In genomic region chr4:145213245-145213644, GRCh38 we compare ENCODE assay signal across 14 cellular contexts. TPM values are rescaled to one million over a fixed set of nuclear protein-coding genes. Genes with fewer than 3 reads are reported as not detected.
DNase-seq lines count a peak whose midpoint lies in the region; ATAC-seq lines count a peak whose summit lies in the region.
"Had no signal": no experiment of that assay in that cellular context is flagged by ENCODE, and none has a peak within 500 bp of the region (broad histone marks: within the 10 kb centered on the region; RNA-seq: fewer than 3 reads in every experiment).

No MANE protein-coding gene starts in this region.

- no peaks in the 10 kb centered on the region for H3K4me1 Mint-ChIP-seq in activated naive CD4-positive, alpha-beta T cell treated with anti-CD3 and anti-CD28 coated beads, Interleukin-2, amount 10 ng/mL, durations not matched to agents 7 days and 5 days
- no peaks in the 10 kb centered on the region for H3K4me1 Mint-ChIP-seq in stimulated activated effector memory CD8-positive, alpha-beta T cell treated with anti-CD3 and anti-CD28 coated beads, Interleukin-12 subunit alpha, Interleukin-12 subunit beta, amount 100 ng/mL, for 72 hours

- H3K27ac Mint-ChIP-seq in activated naive CD4-positive, alpha-beta T cell treated with anti-CD3 and anti-CD28 coated beads, Interleukin-2, amount 50 U/mL, for 72 hours = no peak overlapping the region
- H3K27ac Mint-ChIP-seq in activated naive CD4-positive, alpha-beta T cell treated with anti-CD3 and anti-CD28 coated beads, Interleukin-2, amount 10 ng/mL, durations not matched to agents 7 days and 5 days = no peak overlapping the region
- no peak overlapping the region for H3K27ac Mint-ChIP-seq in stimulated activated effector memory CD8-positive, alpha-beta T cell treated with anti-CD3 and anti-CD28 coated beads, Interleukin-12 subunit alpha, Interleukin-12 subunit beta, amount 100 ng/mL, for 72 hours
- H3K27ac Mint-ChIP-seq: B cell; CD4-positive, alpha-beta T cell; HFFc6 had no signal

- H3K36me3 Mint-ChIP-seq in activated naive CD4-positive, alpha-beta T cell treated with anti-CD3 and anti-CD28 coated beads, Interleukin-2, amount 50 U/mL, for 72 hours = no peaks in the 10 kb centered on the region
- H3K36me3 Mint-ChIP-seq in activated naive CD4-positive, alpha-beta T cell treated with anti-CD3 and anti-CD28 coated beads, Interleukin-2, amount 10 ng/mL, durations not matched to agents 7 days and 5 days = no peaks in the 10 kb centered on the region
- H3K36me3 Mint-ChIP-seq in stimulated activated effector memory CD8-positive, alpha-beta T cell treated with anti-CD3 and anti-CD28 coated beads, Interleukin-12 subunit alpha, Interleukin-12 subunit beta, amount 100 ng/mL, for 72 hours = no peaks in the 10 kb centered on the region

- peak; percentile 35 to 94 for ATAC-seq in activated naive CD4-positive, alpha-beta T cell treated with anti-CD3 and anti-CD28 coated beads, Interleukin-2, amount 50 U/mL, for 72 hours
- ATAC-seq in GM18868 (IDR thresholded peaks at IDR 0.05; ENCODE audit: unreplicated experiment) = peak; percentile 74
- ATAC-seq in HG03432 (IDR thresholded peaks at IDR 0.05; ENCODE audit: unreplicated experiment) = peak; percentile 40
- ATAC-seq in stimulated activated effector memory CD8-positive, alpha-beta T cell treated with anti-CD3 and anti-CD28 coated beads, Interleukin-12 subunit alpha, Interleukin-12 subunit beta, amount 100 ng/mL, for 72 hours = peak; percentile 69

- CTCF ChIA-PET in activated naive CD4-positive, alpha-beta T cell treated with anti-CD3 and anti-CD28 coated beads, Interleukin-2, amount 10 ng/mL, durations not matched to agents 7 days and 5 days (lab: Charles Lee) = no interaction called here

- no peak overlapping the region for H3K4me3 Mint-ChIP-seq in activated naive CD4-positive, alpha-beta T cell treated with anti-CD3 and anti-CD28 coated beads, Interleukin-2, amount 10 ng/mL, durations not matched to agents 7 days and 5 days
- no peak overlapping the region for H3K4me3 Mint-ChIP-seq in stimulated activated effector memory CD8-positive, alpha-beta T cell treated with anti-CD3 and anti-CD28 coated beads, Interleukin-12 subunit alpha, Interleukin-12 subunit beta, amount 100 ng/mL, for 72 hours
- H3K4me3 Mint-ChIP-seq: B cell; CD4-positive, alpha-beta T cell; HFFc6 had no signal

- no peaks in the 10 kb centered on the region for H3K9me3 Mint-ChIP-seq in activated naive CD4-positive, alpha-beta T cell treated with anti-CD3 and anti-CD28 coated beads, Interleukin-2, amount 50 U/mL, for 72 hours
- no peaks in the 10 kb centered on the region for H3K9me3 Mint-ChIP-seq in activated naive CD4-positive, alpha-beta T cell treated with anti-CD3 and anti-CD28 coated beads, Interleukin-2, amount 10 ng/mL, durations not matched to agents 7 days and 5 days
- no peaks in the 10 kb centered on the region for H3K9me3 Mint-ChIP-seq in stimulated activated effector memory CD8-positive, alpha-beta T cell treated with anti-CD3 and anti-CD28 coated beads, Interleukin-12 subunit alpha, Interleukin-12 subunit beta, amount 100 ng/mL, for 72 hours
- H3K9me3 Mint-ChIP-seq: CD4-positive, alpha-beta T cell; HFFc6 had no signal

- no peaks in the 10 kb centered on the region for H3K27me3 Mint-ChIP-seq in activated naive CD4-positive, alpha-beta T cell treated with anti-CD3 and anti-CD28 coated beads, Interleukin-2, amount 10 ng/mL, durations not matched to agents 7 days and 5 days
- H3K27me3 Mint-ChIP-seq: CD4-positive, alpha-beta T cell had no signal

- DNase-seq in activated naive CD4-positive, alpha-beta T cell treated with anti-CD3 and anti-CD28 coated beads, Interleukin-2, amount 50 U/mL, for 72 hours (ENCODE audit: low spot score in 2 of 2) = no peak
- DNase-seq in activated naive CD4-positive, alpha-beta T cell treated with anti-CD3 and anti-CD28 coated beads, Interleukin-2, amount 10 ng/mL, durations not matched to agents 7 days and 5 days = no peak
- DNase-seq in stimulated activated effector memory CD8-positive, alpha-beta T cell treated with anti-CD3 and anti-CD28 coated beads, Interleukin-12 subunit alpha, Interleukin-12 subunit beta, amount 100 ng/mL, for 72 hours (ENCODE audit: low spot score in 2 of 2) = no peak
- no peak for DNase-seq in globus pallidus (ENCODE audit: low spot score)
- no peak for DNase-seq in NCI-H2227 treated with DMSO at 0.1 percent for 48 hours (lab: John Stamatoyannopoulos, UW)
- DNase-seq: C1 segment of cervical spinal cord; Calu3; CD4-positive, alpha-beta T cell; DMS 273 treated with DMSO at 0.1 percent for 48 hours; HCEC 1CT; HFFc6 had no signal

RNA-seq across cellular contexts. Expression of gene OTUD4, which starts 32.9 kb away (rescaled TPM):
- total RNA-seq in activated naive CD4-positive, alpha-beta T cell treated with anti-CD3 and anti-CD28 coated beads, Interleukin-2, amount 50 U/mL, for 72 hours = 10 to 100 TPM; 39.6 to 47.9 TPM
